In genomic region chr6:82040405-82041221, GRCh38 we compare ENCODE assay signal across 8 cellular contexts.
DNase-seq lines count a peak whose midpoint lies in the region; ATAC-seq and TF ChIP-seq lines count a peak whose summit lies in the region.

No MANE protein-coding gene starts in this region.

- peak overlapping the region; percentile 83 to 86 for H3K18ac ChIP-seq in mesenchymal stem cell (ENCODE audit: low read depth in 1 of 2, low read length in 2 of 2)

- no peak overlapping the region for H3K23ac ChIP-seq in mesenchymal stem cell (ENCODE audit: low read length in 2 of 2)

- H2BK5ac ChIP-seq in mesenchymal stem cell (ENCODE audit: low read depth, low read length, poor library complexity, severe bottlenecking): no peak overlapping the region

- H3K27me3 ChIP-seq in OCI-LY3 (ENCODE audit: low read depth, low read length) (no peaks in the 10 kb centered on the region), dorsolateral prefrontal cortex (peaks cover 0 to 5% (median 0%) of the 10 kb centered on the region in 45 donors), mesenchymal stem cell (ENCODE audit: control insufficient read depth in 1 of 2, insufficient read depth in 1 of 2, low read length in 2 of 2) (no peaks in the 10 kb centered on the region)

- DNase-seq in G401 (ENCODE audit: low spot score) (peak; percentile 83), dorsolateral prefrontal cortex (peak in 4 of 10 donors; percentile 14 to 42 (median 32)), mesenchymal stem cell (peak; percentile 66), NCI-H446 treated with DMSO at 0.1 percent for 48 hours (lab: John Stamatoyannopoulos, UW) (no peak)
- no peak for DNase-seq in activated effector memory CD4-positive, alpha-beta T cell treated with anti-CD3 and anti-CD28 coated beads, Interleukin-2, amount 50 U/mL, for 16 hours

- peak overlapping the region; percentile 82 for H4K91ac ChIP-seq in mesenchymal stem cell (ENCODE audit: low read length)

- peak overlapping the region; percentile 15; the same call in 1 of the 2 replicates for H3K9ac ChIP-seq in OCI-LY3 (ENCODE audit: low read length)
- H3K9ac ChIP-seq in mesenchymal stem cell (ENCODE audit: low read length): peak overlapping the region; percentile 63

- in situ Hi-C loops in G401 (cut with HindIII; ENCODE audit: low sequenced_read_pairs): no loop called here

- no peaks in the 10 kb centered on the region for H3K79me2 ChIP-seq in OCI-LY3 (ENCODE audit: low read length)

- H3K14ac ChIP-seq in mesenchymal stem cell (ENCODE audit: low read length in 2 of 2): no peak overlapping the region

- ATAC-seq in GM19467 (IDR thresholded peaks at IDR 0.05; ENCODE audit: unreplicated experiment) (peak; percentile 85), HG03460 (IDR thresholded peaks at IDR 0.05; ENCODE audit: unreplicated experiment) (peak; percentile 84)

- H3K9me3 ChIP-seq in OCI-LY3 (ENCODE audit: insufficient read depth, low read length) (no peaks in the 10 kb centered on the region), mesenchymal stem cell (ENCODE audit: control insufficient read depth, low read length) (no peaks in the 10 kb centered on the region)

- H3K27ac ChIP-seq in OCI-LY3 (ENCODE audit: low read length) (no peak overlapping the region; the same call in 1 of the 2 replicates), dorsolateral prefrontal cortex (no peak overlapping the region), mesenchymal stem cell (ENCODE audit: low read length, poor library complexity, severe bottlenecking) (no peak overlapping the region)

- no peak overlapping the region for H3K4me3 ChIP-seq in OCI-LY3 (ENCODE audit: low read length)
- H3K4me3 ChIP-seq in dorsolateral prefrontal cortex: no peak overlapping the region
- H3K4me3 ChIP-seq in mesenchymal stem cell (ENCODE audit: insufficient read depth in 1 of 2, low read depth in 1 of 2, low read length in 2 of 2): no peak overlapping the region

- H3K4ac ChIP-seq in mesenchymal stem cell (ENCODE audit: low read depth in 1 of 2, low read length in 2 of 2): no peak overlapping the region

- peak overlapping the region; percentile 81 to 97 for H2BK12ac ChIP-seq in mesenchymal stem cell (ENCODE audit: low read length in 2 of 2)

- intact Hi-C loops in dorsolateral prefrontal cortex (cut with DNase I): no loop called here

- no peaks in the 10 kb centered on the region for H4K20me1 ChIP-seq in OCI-LY3 (ENCODE audit: insufficient read depth, low read length)

- H2AK5ac ChIP-seq in mesenchymal stem cell (ENCODE audit: low read length, severe bottlenecking): no peak overlapping the region

- peak overlapping the region; percentile 52 for H2BK120ac ChIP-seq in mesenchymal stem cell (ENCODE audit: low read depth, low read length)

- 96% methylated on average over 2 of the region's 4 CpGs for WGBS in mesenchymal stem cell

- H2BK15ac ChIP-seq in mesenchymal stem cell (ENCODE audit: low read depth, poor library complexity, severe bottlenecking): no peak overlapping the region

- no peaks in the 10 kb centered on the region for H3K79me1 ChIP-seq in mesenchymal stem cell (replicated peaks; ENCODE audit: low read length, poor library complexity, severe bottlenecking)

- H3K4me2 ChIP-seq in OCI-LY3 (ENCODE audit: low read length) (peak overlapping the region; percentile 19), mesenchymal stem cell (ENCODE audit: low read length, poor library complexity, severe bottlenecking) (no peak overlapping the region)

- TF ChIP-seq CTCF in OCI-LY3 (IDR thresholded peaks at IDR 0.05; ENCODE audit: low read depth, low read length) (peak; percentile 93), dorsolateral prefrontal cortex (IDR thresholded peaks at IDR 0.05 in 54 of 56, conservative IDR thresholded peaks at IDR 0.05 in 2 of 56; ENCODE audit: low read depth in 1 of 56, partially characterized antibody in 56 of 56) (peak; percentile 52 to 84 (median 72))

- H4K8ac ChIP-seq in mesenchymal stem cell (ENCODE audit: low read length): peak overlapping the region; percentile 95

- peak overlapping the region; percentile 90 for H2AFZ ChIP-seq in OCI-LY3 (ENCODE audit: low read depth, low read length)
- no peak overlapping the region for H2AFZ ChIP-seq in mesenchymal stem cell (ENCODE audit: low read depth, low read length)

- H3K36me3 ChIP-seq in OCI-LY3 (replicated peaks; ENCODE audit: low read depth, low read length): no peaks in the 10 kb centered on the region
- H3K36me3 ChIP-seq in mesenchymal stem cell (ENCODE audit: control insufficient read depth in 1 of 2, insufficient read depth in 2 of 2, low read depth in 1 of 2, low read length in 2 of 2): no peaks in the 10 kb centered on the region

- H3K4me1 ChIP-seq in OCI-LY3 (ENCODE audit: low read length) (peaks cover 12% of the 10 kb centered on the region), mesenchymal stem cell (ENCODE audit: control insufficient read depth, insufficient read depth, low read depth, low read length) (peaks cover 3% of the 10 kb centered on the region)

Comparison
In these comparisons a context has a peak if more than half of its experiments do, and no peak if none do; other contexts are left out.
1. DNase-seq: peak in G401 (single experiment) and mesenchymal stem cell (single experiment); none in activated effector memory CD4-positive, alpha-beta T cell treated with anti-CD3 and anti-CD28 coated beads, Interleukin-2, amount 50 U/mL, for 16 hours (single experiment) and NCI-H446 treated with DMSO at 0.1 percent for 48 hours (single experiment).